8 cellular contexts compared by ENCODE assay signal in the genomic region with DNA sequence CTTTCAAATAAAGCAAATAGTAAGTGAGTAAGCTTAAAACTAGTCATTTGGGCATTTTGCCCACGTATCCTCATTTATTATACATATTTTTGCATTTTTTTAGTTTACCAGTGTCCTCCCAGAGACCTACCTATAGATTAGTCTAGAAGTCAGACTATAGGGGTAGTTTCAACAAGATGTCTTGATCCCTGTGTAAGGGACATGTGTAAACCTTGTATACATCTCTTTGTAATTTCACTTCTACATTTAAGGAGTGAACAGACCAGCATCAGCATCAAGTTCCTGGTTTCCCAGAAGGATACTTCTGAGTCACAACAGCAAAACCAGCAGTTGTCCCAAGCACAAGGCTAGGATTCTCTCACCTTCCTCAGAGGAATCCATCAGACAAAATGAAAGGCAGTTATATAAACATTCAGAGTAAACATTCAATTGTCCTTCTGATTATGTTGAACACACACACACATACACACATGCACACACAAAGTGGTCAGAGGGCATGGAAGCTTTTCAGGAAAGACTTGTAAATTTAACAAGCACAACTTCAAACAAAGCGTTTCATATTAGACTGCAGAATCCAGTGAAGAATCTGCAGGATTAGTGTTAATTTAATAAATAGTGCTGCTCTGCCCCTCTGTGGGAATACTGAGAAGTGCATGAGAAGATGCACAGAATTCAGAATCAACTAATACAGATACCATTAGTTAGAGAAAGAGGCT. TPM values are rescaled to one million over a fixed set of nuclear protein-coding genes. Genes with fewer than 3 reads are reported as not detected.
A peak's percentile ranks its signal among the peaks of the same experiment; 100 is the strongest.
DNase-seq lines count a peak whose midpoint lies in the region; ATAC-seq and TF ChIP-seq lines count a peak whose summit lies in the region.

No MANE protein-coding gene starts in this region.

- H3K27me3 Mint-ChIP-seq in activated T-cell treated with anti-CD3 and anti-CD28 coated beads, Interleukin-2, amount 50 U/mL, for 24 hours: no peaks in the 10 kb centered on the region

- H3K27ac Mint-ChIP-seq in activated T-cell treated with anti-CD3 and anti-CD28 coated beads, Interleukin-2, amount 50 U/mL, for 24 hours: no peak overlapping the region

- no peak for TF ChIP-seq EP300 in upper lobe of left lung (IDR thresholded peaks at IDR 0.05)

- TF ChIP-seq POLR2A in right lobe of liver (IDR thresholded peaks at IDR 0.05) (no peak), upper lobe of left lung (IDR thresholded peaks at IDR 0.05) (no peak)

- no peak overlapping the region for H3K4me3 Mint-ChIP-seq in activated T-cell treated with anti-CD3 and anti-CD28 coated beads, Interleukin-2, amount 50 U/mL, for 24 hours

- H3K27me3 ChIP-seq in right lobe of liver (no peaks in the 10 kb centered on the region), upper lobe of left lung (no peaks in the 10 kb centered on the region)

- WGBS in right lobe of liver (ENCODE audit: insufficient coverage, low coverage, low lambda C conversion rate, missing lambda C conversion rate): 30% methylated on average over 2 of the region's 2 CpGs
- WGBS in upper lobe of left lung, 2 donors: 41 to 43% methylated on average over 2 of the region's 2 CpGs

- H3K4me3 ChIP-seq in choroid plexus epithelial cell (ENCODE audit: low read depth, low read length): no peak overlapping the region
- H3K4me3 ChIP-seq in right lobe of liver: no peak overlapping the region
- no peak overlapping the region for H3K4me3 ChIP-seq in upper lobe of left lung

- H3K4me1 Mint-ChIP-seq in activated T-cell treated with anti-CD3 and anti-CD28 coated beads, Interleukin-2, amount 50 U/mL, for 24 hours (ENCODE audit: low read depth): peaks cover 8% of the 10 kb centered on the region

- H3K4me1 ChIP-seq in right lobe of liver (peaks cover 0 to 4% (median 0%) of the 10 kb centered on the region in 4 donors), upper lobe of left lung (no peaks in the 10 kb centered on the region)

- peak; percentile 69 for TF ChIP-seq CTCF in choroid plexus epithelial cell (conservative IDR thresholded peaks at IDR 0.05; ENCODE audit: low read depth, low read length)
- peak; percentile 64 to 72 (median 68) for TF ChIP-seq CTCF in right lobe of liver (IDR thresholded peaks at IDR 0.05)
- peak; percentile 34 to 76 (median 62) for TF ChIP-seq CTCF in upper lobe of left lung (IDR thresholded peaks at IDR 0.05)

- no peaks in the 10 kb centered on the region for H3K36me3 Mint-ChIP-seq in activated T-cell treated with anti-CD3 and anti-CD28 coated beads, Interleukin-2, amount 50 U/mL, for 24 hours (ENCODE audit: low read depth)

- peak; percentile 30 for DNase-seq in activated T-cell treated with anti-CD3 and anti-CD28 coated beads for 4 hours
- no peak for DNase-seq in activated T-cell treated with anti-CD3 and anti-CD28 coated beads, Interleukin-2, amount 50 U/mL, for 24 hours
- DNase-seq in RKO (ENCODE audit: low spot score): peak; percentile 66
- peak; percentile 65 for DNase-seq in choroid plexus epithelial cell (ENCODE audit: low read depth)
- no peak for DNase-seq in right lobe of liver
- no peak for DNase-seq in upper lobe of left lung

- no peaks in the 10 kb centered on the region for H3K36me3 ChIP-seq in right lobe of liver
- H3K36me3 ChIP-seq in upper lobe of left lung: no peaks in the 10 kb centered on the region

- H3K9me3 ChIP-seq in right lobe of liver (no peaks in the 10 kb centered on the region), upper lobe of left lung (no peaks in the 10 kb centered on the region)

- intact Hi-C loops in right lobe of liver (cut with DNase I): no loop called here

- H3K9me3 Mint-ChIP-seq in activated T-cell treated with anti-CD3 and anti-CD28 coated beads, Interleukin-2, amount 50 U/mL, for 24 hours: no peaks in the 10 kb centered on the region

- H3K27ac ChIP-seq in right lobe of liver: no peak overlapping the region
- H3K27ac ChIP-seq in upper lobe of left lung: no peak overlapping the region

- ATAC-seq in GM21367 (IDR thresholded peaks at IDR 0.05; ENCODE audit: unreplicated experiment) (peak; percentile 94), HG03520 (IDR thresholded peaks at IDR 0.05; ENCODE audit: unreplicated experiment) (peak; percentile 88), right lobe of liver (peak; percentile 86 to 94 (median 87)), upper lobe of left lung (ENCODE audit: low FRiP score in 2 of 2) (peak; percentile 67 to 85)

RNA-seq across cellular contexts. Expression of gene HINT1, which starts 55.4 kb away (rescaled TPM):
- total RNA-seq in right lobe of liver (100 to 1,000 TPM; 145 to 246 (median 196) TPM), upper lobe of left lung (100 to 1,000 TPM in 4 of 6 donors, 10 to 100 TPM in 2; 75.4 to 172 (median 133) TPM)

Comparison
In these comparisons a context has a peak if more than half of its experiments do, and no peak if none do; other contexts are left out.
1. DNase-seq: peak in activated T-cell treated with anti-CD3 and anti-CD28 coated beads for 4 hours (single experiment), RKO (single experiment) and choroid plexus epithelial cell (single experiment); none in activated T-cell treated with anti-CD3 and anti-CD28 coated beads, Interleukin-2, amount 50 U/mL, for 24 hours (single experiment), right lobe of liver (0 of 3) and upper lobe of left lung (0 of 2).
2. Peak in every context shown above with its lines, with median percentiles within 50 percentile points of each other: ATAC-seq and CTCF ChIP-seq.